8 cellular contexts compared by ENCODE assay signal in the genomic region with DNA sequence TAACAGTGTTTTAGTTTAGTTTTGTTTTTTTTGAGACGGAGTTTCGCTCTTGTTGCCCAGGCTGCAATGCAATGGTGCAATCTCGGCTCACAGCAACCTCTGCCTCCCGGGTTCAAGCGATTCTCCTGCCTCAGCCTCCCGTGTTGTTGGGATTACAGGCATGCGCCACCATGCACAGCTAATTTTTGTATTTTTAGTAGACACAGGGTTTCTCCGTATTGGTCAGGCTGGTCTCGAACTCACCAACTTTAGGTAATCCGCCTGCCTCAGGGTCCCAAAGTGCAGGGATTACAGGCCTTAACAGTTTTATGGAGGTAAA. TPM values are rescaled to one million over a fixed set of nuclear protein-coding genes. Genes with fewer than 3 reads are reported as not detected.
A peak's percentile ranks its signal among the peaks of the same experiment; 100 is the strongest.
DNase-seq lines count a peak whose midpoint lies in the region; ATAC-seq, FAIRE-seq and TF ChIP-seq lines count a peak whose summit lies in the region.
"Not testable (repeated sequence)": the region's sequence is repeated elsewhere in the genome, so short reads cannot be mapped to it uniquely, and the experiment has no call there.

No MANE protein-coding gene starts in this region.

- not testable (repeated sequence) for H2BK12ac ChIP-seq in H1 (ENCODE audit: low read depth, low read length)

- CTCF ChIA-PET in H1 (lab: Charles Lee; ENCODE audit: partially characterized antibody): interaction anchor here (0.8 to 3.2 kb wide), 12 partner anchors 9 to 474 kb away, joined by 3 to 19 read pairs (median 4); partner anchors contain the start of gene ZNF770

- FAIRE-seq in H1 (lab: Jason Lieb, UNC); kidney (lab: Jason Lieb, UNC): not testable (repeated sequence)

- not testable (repeated sequence) for H3K36me3 ChIP-seq in GM06990 (ENCODE audit: control insufficient read depth, insufficient read depth, low read length); OCI-LY1 (ENCODE audit: insufficient read depth, low read length); H1 (ENCODE audit: control insufficient read depth in 2 of 4, insufficient read depth in 4 of 4, low read length in 3 of 4); kidney (ENCODE audit: control insufficient read depth in 1 of 2, insufficient read depth in 2 of 2, low read length in 2 of 2); transverse colon

- not testable (repeated sequence) for H2BK120ac ChIP-seq in H1 (replicated peaks; ENCODE audit: low read depth, low read length)

- H4K20me1 ChIP-seq in OCI-LY1 (ENCODE audit: insufficient read depth, low read length); H1 (replicated peaks in 1 of 2; ENCODE audit: control insufficient read depth in 1 of 2, insufficient read depth in 2 of 2, low read length in 2 of 2): not testable (repeated sequence)

- not testable (repeated sequence) for H4K5ac ChIP-seq in H1 (ENCODE audit: insufficient read length, low read depth, low read length)

- H3K79me2 ChIP-seq in OCI-LY1 (ENCODE audit: insufficient read depth, low read length): peaks cover 30% of the 10 kb centered on the region
- H3K79me2 ChIP-seq in H1 (ENCODE audit: control insufficient read depth in 1 of 2, insufficient read depth in 2 of 2, low read length in 2 of 2): peaks cover 15 to 38% of the 10 kb centered on the region in 2 experiments

- not testable (repeated sequence) for H3K4ac ChIP-seq in H1 (replicated peaks; ENCODE audit: insufficient read length, low read depth, low read length)

- H2BK5ac ChIP-seq in H1 (ENCODE audit: low read depth, low read length): not testable (repeated sequence)

- not testable (repeated sequence) for H2BK20ac ChIP-seq in H1 (ENCODE audit: low read length)

- not testable (repeated sequence) for H3K9me2 ChIP-seq in OCI-LY1 (ENCODE audit: low read depth, low read length)

- peaks cover 14% of the 10 kb centered on the region for H3K4me1 ChIP-seq in OCI-LY1 (ENCODE audit: insufficient read depth, low read length, severe bottlenecking)
- not testable (repeated sequence) for H3K4me1 ChIP-seq in H1 (replicated peaks in 1 of 4; ENCODE audit: control insufficient read depth in 3 of 4, insufficient read depth in 4 of 4, low read length in 3 of 4); kidney (ENCODE audit: control insufficient read depth in 1 of 2, insufficient read depth in 1 of 2, low read depth in 1 of 2, low read length in 2 of 2)
- H3K4me1 ChIP-seq in transverse colon: peaks cover 9 to 31% (median 16%) of the 10 kb centered on the region in 4 donors

- not testable (repeated sequence) for H3K9me3 ChIP-seq in OCI-LY1 (ENCODE audit: low read length); H1 (ENCODE audit: insufficient read depth in 2 of 2, low read depth in 1 of 2, low read length in 1 of 2); kidney (ENCODE audit: control insufficient read depth in 1 of 2, low read length in 2 of 2); transverse colon

- peak overlapping the region; percentile 98 for H3K4me2 ChIP-seq in OCI-LY1 (ENCODE audit: low read length)
- H3K4me2 ChIP-seq in H1 (ENCODE audit: insufficient read depth in 1 of 2, low read depth in 2 of 2, low read length in 2 of 2): peak overlapping the region in 1 of 2 experiments; percentile 55

- H3K9me3 Mint-ChIP-seq in activated T-helper 17 cell treated with anti-CD3 and anti-CD28 coated beads, Interleukin-2, amount 50 U/mL, for 72 hours; osteocyte (ENCODE audit: unreplicated experiment): not testable (repeated sequence)

- H3K18ac ChIP-seq in H1 (ENCODE audit: extremely low read depth, low read length): not testable (repeated sequence)

- ATAC-seq in HG02678 (IDR thresholded peaks at IDR 0.05; ENCODE audit: unreplicated experiment): peak; percentile 1
- not testable (repeated sequence) for ATAC-seq in activated T-helper 17 cell treated with anti-CD3 and anti-CD28 coated beads, Interleukin-2, amount 50 U/mL, for 72 hours (replicated peaks)

- H3K27ac Mint-ChIP-seq in activated T-helper 17 cell treated with anti-CD3 and anti-CD28 coated beads, Interleukin-2, amount 50 U/mL, for 72 hours: peak overlapping the region; percentile 98
- peak overlapping the region; percentile 99 for H3K27ac Mint-ChIP-seq in osteocyte (ENCODE audit: unreplicated experiment)

- peaks cover 36% of the 10 kb centered on the region for H3K36me3 Mint-ChIP-seq in activated T-helper 17 cell treated with anti-CD3 and anti-CD28 coated beads, Interleukin-2, amount 50 U/mL, for 72 hours (ENCODE audit: low read depth)
- not testable (repeated sequence) for H3K36me3 Mint-ChIP-seq in osteocyte (ENCODE audit: unreplicated experiment)

- not testable (repeated sequence) for TF ChIP-seq CTCF in GM06990 (IDR thresholded peaks at IDR 0.05; ENCODE audit: insufficient read depth, low read length, poor library complexity, severe bottlenecking); OCI-LY1 (IDR thresholded peaks at IDR 0.05; ENCODE audit: low read length); H1 (IDR thresholded peaks at IDR 0.05; ENCODE audit: control extremely low read depth in 1 of 3, insufficient read depth in 1 of 3, low read depth in 1 of 3, low read length in 3 of 3); kidney (IDR thresholded peaks at IDR 0.05; ENCODE audit: borderline replicate concordance, extremely low read depth, insufficient read depth); osteocyte (IDR thresholded peaks at IDR 0.05)
- TF ChIP-seq CTCF in transverse colon (IDR thresholded peaks at IDR 0.05): peak in 1 of 5 experiments; percentile 2

- 78% methylated on average over 10 of the region's 10 CpGs; no CpG with 5 or more reads in 1 of the 2 experiments for WGBS in H1 (ENCODE audit: extremely low coverage in 1 of 2, insufficient coverage in 1 of 2, insufficient read length in 1 of 2, insufficient replicate concordance in 2 of 2, low coverage in 1 of 2, low lambda C conversion rate in 2 of 2, missing lambda C conversion rate in 1 of 2), 2 experiments
- whole genome bisulfite sequencing in transverse colon (ENCODE audit: low coverage in 1 of 2), 2 donors: 37 to 39% methylated on average over 6 to 10 of the region's 10 CpGs

- DNase-seq in GM06990 (ENCODE audit: extremely low read depth, insufficient read length); H1 (ENCODE audit: low read depth in 1 of 2, low spot score in 2 of 2); kidney; osteocyte (ENCODE audit: extremely low spot score, unreplicated experiment); transverse colon: not testable (repeated sequence)

- not testable (repeated sequence) for H4K91ac ChIP-seq in H1 (replicated peaks; ENCODE audit: insufficient read length, low read length)

- not testable (repeated sequence) for H3K14ac ChIP-seq in H1 (ENCODE audit: insufficient read length)

- not testable (repeated sequence) for TF ChIP-seq RAD21 in H1 (IDR thresholded peaks at IDR 0.05 in 1 of 2, conservative IDR thresholded peaks at IDR 0.05 in 1 of 2; ENCODE audit: low read depth in 2 of 2, low read length in 2 of 2)

- not testable (repeated sequence) for H3K23ac ChIP-seq in H1 (ENCODE audit: insufficient read length)

- H2BK15ac ChIP-seq in H1 (ENCODE audit: low read length): not testable (repeated sequence)

- H3K4me3 ChIP-seq in GM06990 (replicated peaks; ENCODE audit: low read depth, low read length) (peak overlapping the region; percentile 95), OCI-LY1 (ENCODE audit: low read depth, low read length, poor library complexity, severe bottlenecking) (peak overlapping the region; percentile 80), H1 (ENCODE audit: extremely low read depth in 1 of 4, insufficient read depth in 2 of 4, low read depth in 3 of 4, low read length in 4 of 4) (peak overlapping the region in 2 of 4 experiments; percentile 38 to 99; a peak in 6 of 8 replicates), kidney (ENCODE audit: low read length in 2 of 2) (peak overlapping the region; percentile 91 to 99), transverse colon (peak overlapping the region; percentile 35 to 97 (median 90))

- not testable (repeated sequence) for H3K27me3 Mint-ChIP-seq in activated T-helper 17 cell treated with anti-CD3 and anti-CD28 coated beads, Interleukin-2, amount 50 U/mL, for 72 hours; osteocyte (ENCODE audit: unreplicated experiment)

- H2AK5ac ChIP-seq in H1 (ENCODE audit: low read depth, low read length): not testable (repeated sequence)

- H3K27me3 ChIP-seq in GM06990 (replicated peaks; ENCODE audit: control insufficient read depth, insufficient read depth, low read length); OCI-LY1 (ENCODE audit: insufficient read depth, low read length); H1 (replicated peaks in 1 of 4; ENCODE audit: control insufficient read depth in 3 of 4, extremely low read depth in 1 of 4, insufficient read depth in 3 of 4, low read length in 3 of 4); transverse colon: not testable (repeated sequence)

- not testable (repeated sequence) for H3K27ac ChIP-seq in OCI-LY1 (ENCODE audit: low read depth, low read length, poor library complexity, severe bottlenecking); H1 (ENCODE audit: low read depth, low read length); kidney (ENCODE audit: low read depth in 2 of 2, low read length in 2 of 2)
- H3K27ac ChIP-seq in transverse colon: peak overlapping the region; percentile 73 to 92 (median 89)

- peaks cover 30% of the 10 kb centered on the region for H3K4me1 Mint-ChIP-seq in activated T-helper 17 cell treated with anti-CD3 and anti-CD28 coated beads, Interleukin-2, amount 50 U/mL, for 72 hours
- peaks cover 26% of the 10 kb centered on the region for H3K4me1 Mint-ChIP-seq in osteocyte (ENCODE audit: unreplicated experiment)

- H3K4me3 Mint-ChIP-seq in activated T-helper 17 cell treated with anti-CD3 and anti-CD28 coated beads, Interleukin-2, amount 50 U/mL, for 72 hours: peak overlapping the region; percentile 98
- H3K4me3 Mint-ChIP-seq in osteocyte (ENCODE audit: unreplicated experiment): peak overlapping the region; percentile 98

- peak overlapping the region; percentile 13; the same call in 1 of the 2 replicates for H3K9ac ChIP-seq in OCI-LY1 (ENCODE audit: low read length)
- not testable (repeated sequence) for H3K9ac ChIP-seq in H1 (replicated peaks in 1 of 4; ENCODE audit: extremely low read depth in 1 of 4, low read depth in 3 of 4, low read length in 3 of 4)
- H3K9ac ChIP-seq in kidney (ENCODE audit: low read length in 2 of 2): peak overlapping the region in 1 of 2 donors; percentile 63

- TF ChIP-seq EP300 in H1 (IDR thresholded peaks at IDR 0.05; ENCODE audit: borderline replicate concordance in 1 of 2, low read depth in 2 of 2, low read length in 2 of 2); transverse colon (IDR thresholded peaks at IDR 0.05; ENCODE audit: low read depth): not testable (repeated sequence)

- not testable (repeated sequence) for H3K56ac ChIP-seq in H1 (replicated peaks; ENCODE audit: insufficient read length, low read depth, low read length)

- not testable (repeated sequence) for H3K79me1 ChIP-seq in H1 (ENCODE audit: low read depth, low read length)

- not testable (repeated sequence) for H3K23me2 ChIP-seq in H1 (ENCODE audit: low read depth, low read length)

- intact Hi-C loops in kidney (cut with DNase I); transverse colon (cut with DNase I; ENCODE audit: low total_unique reads): not testable (repeated sequence)

- H3F3A ChIP-seq in OCI-LY1 (ENCODE audit: insufficient read depth, low read length): not testable (repeated sequence)

- H2AFZ ChIP-seq in OCI-LY1 (ENCODE audit: low read length): not testable (repeated sequence)
- H2AFZ ChIP-seq in H1 (ENCODE audit: low read length): 0 out of 2 replicates have a peak overlapping the region, but pooled peaks have one; percentile 11

- POLR2A ChIA-PET in H1 (lab: Charles Lee; ENCODE audit: partially characterized antibody): interaction anchor here (0.6 to 2.3 kb wide), 11 partner anchors 10 to 288 kb away, joined by 3 to 26 read pairs (median 4); partner anchors contain the start of gene ZNF770

- in situ Hi-C loops in transverse colon (cut with MboI; ENCODE audit: low pct_ligation_motif_present in 1 of 4, low pct_unique_long_range_greater_than_20kb in 1 of 4, low sequenced_read_pairs in 3 of 4): not testable (repeated sequence)

- not testable (repeated sequence) for H4K8ac ChIP-seq in H1 (ENCODE audit: extremely low read depth, insufficient read depth, low read length)

- not testable (repeated sequence) for TF ChIP-seq POLR2A in H1 (IDR thresholded peaks at IDR 0.05; ENCODE audit: control extremely low read depth in 1 of 2, low read depth in 2 of 2, low read length in 2 of 2); transverse colon (IDR thresholded peaks at IDR 0.05)

RNA-seq across cellular contexts. Expression of gene AQR, which starts 0.5 kb away (rescaled TPM):
- total RNA-seq in activated T-helper 17 cell treated with anti-CD3 and anti-CD28 coated beads, Interleukin-2, amount 50 U/mL, for 72 hours: 10 to 100 TPM; 37.6 to 39.4 TPM
- total RNA-seq in H1 (2021; fragmentation: NEBNext Ultra II Directional; extraction: Animal tissue kit (Norgen Biotek cat#: 25700)): 57.6 and 57.9 TPM in 2 replicates
- polyA plus RNA-seq in H1 (2011; rRNA removed) (12.5 and 34.5 TPM in 2 replicates), kidney (ENCODE audit: insufficient read depth, low read depth, low replicate concordance) (14.2 TPM)
- polyA plus RNA-seq in H1 (2011; cell fraction: cytosol; rRNA removed): 25.0 TPM
- 20.8 TPM for polyA plus RNA-seq in H1 (2011; cell fraction: nucleus; rRNA removed)
- polyA plus RNA-seq in H1 (2012, experiment 1 of 2): 19.9 to 27.3 TPM (median 23.5 TPM) in 4 replicates
- 1.4 TPM for polyA plus RNA-seq in H1 (2012, experiment 2 of 2)
- 29.3 TPM for polyA plus RNA-seq in H1 (2013, experiment 1 of 2)
- polyA plus RNA-seq in H1 (2013, experiment 2 of 2): 27.9 TPM
- 50.4 and 64.9 TPM in 2 replicates for polyA minus RNA-seq in H1 (2011; rRNA and poly(A)+ RNA removed)
- 25.0 TPM for polyA minus RNA-seq in H1 (2011; cell fraction: cytosol; rRNA and poly(A)+ RNA removed)
- 62.9 TPM for polyA minus RNA-seq in H1 (2011; cell fraction: nucleus; rRNA and poly(A)+ RNA removed)
- total RNA-seq in kidney (30.9 TPM), osteocyte (27.4 and 28.5 TPM in 2 replicates), transverse colon (10 to 100 TPM; 13.8 to 25.7 (median 23.5) TPM)

RNA-seq across cellular contexts. Expression of gene ZNF770, which starts 18.0 kb away (rescaled TPM):
- total RNA-seq in activated T-helper 17 cell treated with anti-CD3 and anti-CD28 coated beads, Interleukin-2, amount 50 U/mL, for 72 hours: 10 to 100 TPM; 44.6 to 59.4 TPM
- 121 and 143 TPM in 2 replicates for total RNA-seq in H1 (2021; fragmentation: NEBNext Ultra II Directional; extraction: Animal tissue kit (Norgen Biotek cat#: 25700))
- polyA plus RNA-seq in H1 (2011; rRNA removed) (15.3 and 24.8 TPM in 2 replicates), kidney (ENCODE audit: insufficient read depth, low read depth, low replicate concordance) (13.9 TPM)
- polyA plus RNA-seq in H1 (2011; cell fraction: cytosol; rRNA removed): 28.3 TPM
- polyA plus RNA-seq in H1 (2011; cell fraction: nucleus; rRNA removed): 17.1 TPM
- 26.2 to 49.5 TPM (median 32.9 TPM) in 4 replicates for polyA plus RNA-seq in H1 (2012, experiment 1 of 2)
- 2.4 TPM for polyA plus RNA-seq in H1 (2012, experiment 2 of 2)
- 80.4 TPM for polyA plus RNA-seq in H1 (2013, experiment 1 of 2)
- polyA plus RNA-seq in H1 (2013, experiment 2 of 2): 80.6 TPM
- 90.1 and 195 TPM in 2 replicates for polyA minus RNA-seq in H1 (2011; rRNA and poly(A)+ RNA removed)
- polyA minus RNA-seq in H1 (2011; cell fraction: cytosol; rRNA and poly(A)+ RNA removed): 62.8 TPM
- polyA minus RNA-seq in H1 (2011; cell fraction: nucleus; rRNA and poly(A)+ RNA removed): 98.2 TPM
- total RNA-seq in kidney (52.9 TPM), osteocyte (34.7 and 36.9 TPM in 2 replicates), transverse colon (10 to 100 TPM in 2 of 4 donors, 1 to 10 TPM in 2; 4.2 to 19.2 (median 11.3) TPM)
